8 cellular contexts compared by ENCODE assay signal in the genomic region with DNA sequence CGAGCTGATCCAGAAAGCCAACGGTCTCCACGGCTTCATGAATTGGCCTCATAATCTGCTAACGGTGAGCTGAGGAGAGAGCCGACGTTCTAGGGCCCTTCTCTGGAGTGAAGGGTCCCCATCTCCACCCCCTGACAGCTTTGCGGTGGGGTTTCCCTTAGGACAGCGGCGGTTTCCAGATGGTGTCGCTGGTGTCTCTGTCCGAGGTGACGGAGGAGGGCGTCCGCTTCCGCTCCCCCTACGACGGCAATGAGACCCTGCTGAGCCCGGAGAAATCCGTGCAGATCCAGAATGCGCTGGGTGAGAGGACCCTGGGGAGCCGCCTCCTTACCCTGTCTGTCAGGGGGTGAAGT. TPM values are rescaled to one million over a fixed set of nuclear protein-coding genes. Genes with fewer than 3 reads are reported as not detected.
DNase-seq lines count a peak whose midpoint lies in the region; ATAC-seq and TF ChIP-seq lines count a peak whose summit lies in the region.

No MANE protein-coding gene starts in this region.

- POLR2A ChIA-PET in Panc1 (lab: Charles Lee): no interaction called here

- H3K4me1 ChIP-seq in Panc1 (ENCODE audit: control insufficient read depth, insufficient read depth, low read length): no peaks in the 10 kb centered on the region; the same call in none of the 2 replicates
- H3K4me1 ChIP-seq in mesendoderm (ENCODE audit: control insufficient read depth, low read depth, low read length): no peaks in the 10 kb centered on the region
- H3K4me1 ChIP-seq in upper lobe of left lung: peaks cover 10 to 15% (median 12%) of the 10 kb centered on the region in 4 donors

- in situ Hi-C loops in Panc1 (cut with HindIII; ENCODE audit: low pct_unique_long_range_greater_than_20kb, low sequenced_read_pairs): no loop called here

- TF ChIP-seq CTCF in Panc1 (IDR thresholded peaks at IDR 0.05) (no peak; the same call in 1 of the 2 replicates), coronary artery (IDR thresholded peaks at IDR 0.05) (no peak), upper lobe of left lung (IDR thresholded peaks at IDR 0.05) (peak in 1 of 6 experiments; percentile 4)

- no peak overlapping the region for H3K18ac ChIP-seq in mesendoderm (ENCODE audit: low read length)

- H3K4ac ChIP-seq in mesendoderm (ENCODE audit: low read depth, low read length): no peak overlapping the region

- H4K5ac ChIP-seq in mesendoderm (ENCODE audit: low read length): no peak overlapping the region

- ATAC-seq in HG02759 (IDR thresholded peaks at IDR 0.05; ENCODE audit: unreplicated experiment): peak; percentile 35
- peak; percentile 47 for ATAC-seq in Panc1
- ATAC-seq in upper lobe of left lung (ENCODE audit: low FRiP score in 2 of 2): peak; percentile 18 to 34

- H3K23ac ChIP-seq in mesendoderm (ENCODE audit: low read length): no peak overlapping the region

- no peaks in the 10 kb centered on the region for H3K79me2 ChIP-seq in mesendoderm (ENCODE audit: control insufficient read depth, insufficient read depth, low read length)

- no CpG with 5 or more reads among the region's 21 CpGs for WGBS in mesendoderm (ENCODE audit: extremely low coverage, insufficient coverage, low lambda C conversion rate)
- 9 to 18% methylated on average over 7 to 20 of the region's 21 CpGs for WGBS in upper lobe of left lung, 2 donors

- H2AK5ac ChIP-seq in mesendoderm (ENCODE audit: low read length): no peak overlapping the region

- H3K27ac ChIP-seq in Panc1 (ENCODE audit: low read length) (peak overlapping the region; percentile 83), coronary artery (no peak overlapping the region), mesendoderm (ENCODE audit: low read depth, low read length) (no peak overlapping the region), upper lobe of left lung (peak overlapping the region in 1 of 4 donors; percentile 52)

- peak in 2 of 3 experiments; percentile 68 to 72 for DNase-seq in NCI-H1417 (lab: John Stamatoyannopoulos, UW)
- DNase-seq in NCI-H1417 treated with DMSO at 0.1 percent for 48 hours (lab: John Stamatoyannopoulos, UW): no peak
- no peak for DNase-seq in Panc1 (ENCODE audit: low read depth, low spot score)
- no peak for DNase-seq in coronary artery (ENCODE audit: low spot score)
- DNase-seq in mesendoderm: peak; percentile 77
- no peak for DNase-seq in upper lobe of left lung
- DNase-seq in cortex of kidney (lab: John Stamatoyannopoulos, UW): no peak

- peak overlapping the region; percentile 81 to 83 for H3K4me3 ChIP-seq in Panc1 (ENCODE audit: low read depth in 2 of 2, low read length in 2 of 2)
- peak overlapping the region; percentile 86 for H3K4me3 ChIP-seq in coronary artery
- peak overlapping the region; percentile 47 for H3K4me3 ChIP-seq in mesendoderm (ENCODE audit: low read length)
- peak overlapping the region; percentile 58 to 90 (median 68) for H3K4me3 ChIP-seq in upper lobe of left lung

- CTCF ChIA-PET in Panc1 (lab: Charles Lee): interaction anchor here (0.6 to 1.9 kb wide), 2 partner anchors 16 to 54 kb away, joined by 6 to 10 read pairs; partner anchors contain the start of gene DNM2

- peak overlapping the region; percentile 83 for H3K9ac ChIP-seq in mesendoderm (ENCODE audit: low read length)

- H3K27me3 ChIP-seq in Panc1 (ENCODE audit: control insufficient read depth, insufficient read depth, low read length) (no peaks in the 10 kb centered on the region), mesendoderm (ENCODE audit: insufficient read depth, low read length, poor library complexity) (no peaks in the 10 kb centered on the region), upper lobe of left lung (no peaks in the 10 kb centered on the region)

- peak overlapping the region; percentile 71 for H3K4me2 ChIP-seq in mesendoderm (ENCODE audit: low read length)

- H3K36me3 ChIP-seq in Panc1 (ENCODE audit: control insufficient read depth, insufficient read depth, low read length) (no peaks in the 10 kb centered on the region; the same call in 1 of the 2 replicates), mesendoderm (ENCODE audit: control insufficient read depth, insufficient read depth, low read length) (no peaks in the 10 kb centered on the region), upper lobe of left lung (peaks cover 0 to 4% (median 0%) of the 10 kb centered on the region in 4 donors)

- H3K79me1 ChIP-seq in mesendoderm (ENCODE audit: low read length): no peaks in the 10 kb centered on the region

- no peak overlapping the region for H2BK5ac ChIP-seq in mesendoderm (ENCODE audit: low read length)

- H2BK15ac ChIP-seq in mesendoderm (replicated peaks; ENCODE audit: low read depth): no peak overlapping the region

- no peak overlapping the region for H4K8ac ChIP-seq in mesendoderm (ENCODE audit: low read depth, low read length)

- H3K56ac ChIP-seq in mesendoderm (ENCODE audit: low read length): peak overlapping the region; percentile 83

- H3K9me3 ChIP-seq in Panc1 (ENCODE audit: control insufficient read depth, insufficient read depth, low read depth, low read length): no peaks in the 10 kb centered on the region
- H3K9me3 ChIP-seq in upper lobe of left lung: no peaks in the 10 kb centered on the region

- no peak for TF ChIP-seq EP300 in upper lobe of left lung (IDR thresholded peaks at IDR 0.05)

- intact Hi-C loops in Panc1 (cut with micrococcal nuclease; ENCODE audit: unreplicated experiment): no loop called here

- no TSS peak for BruUV-seq in Panc1 (replicated peaks; lab: Mats Ljungman, UMichigan)

- no peak overlapping the region for H2BK120ac ChIP-seq in mesendoderm (ENCODE audit: low read depth, low read length)

- TF ChIP-seq POLR2A in upper lobe of left lung (IDR thresholded peaks at IDR 0.05): no peak

RNA-seq across cellular contexts. Expression of gene QTRT1, which starts 0.7 kb away (rescaled TPM):
- total RNA-seq in Panc1 (2021; ENCODE audit: unreplicated experiment) (69.9 TPM), upper lobe of left lung (10 to 100 TPM; 11.0 to 85.9 (median 32.5) TPM)
- polyA plus RNA-seq in Panc1 (2012; ENCODE audit: insufficient read length): 67.0 TPM
- 29.5 TPM for polyA plus RNA-seq in mesendoderm (2013, experiment 1 of 2)
- 28.5 TPM for polyA plus RNA-seq in mesendoderm (2013, experiment 2 of 2)

RNA-seq across cellular contexts. Expression of gene DNM2, which starts 15.9 kb away (rescaled TPM):
- total RNA-seq in Panc1 (2021; ENCODE audit: unreplicated experiment): 125 TPM
- polyA plus RNA-seq in Panc1 (2012; ENCODE audit: insufficient read length): 163 TPM
- 61.4 TPM for polyA plus RNA-seq in mesendoderm (2013, experiment 1 of 2)
- polyA plus RNA-seq in mesendoderm (2013, experiment 2 of 2): 60.6 TPM
- 100 to 1,000 TPM; 238 to 744 (median 318) TPM for total RNA-seq in upper lobe of left lung

RNA-seq across cellular contexts. Expression of gene ILF3, which starts 47.8 kb away (rescaled TPM):
- total RNA-seq in Panc1 (2021; ENCODE audit: unreplicated experiment) (365 TPM), upper lobe of left lung (100 to 1,000 TPM; 121 to 193 (median 169) TPM)
- 225 TPM for polyA plus RNA-seq in Panc1 (2012; ENCODE audit: insufficient read length)
- polyA plus RNA-seq in mesendoderm (2013, experiment 1 of 2): 413 TPM
- polyA plus RNA-seq in mesendoderm (2013, experiment 2 of 2): 408 TPM

Comparison
In these comparisons a context has a peak if more than half of its experiments do, and no peak if none do; other contexts are left out.
1. DNase-seq: peak in NCI-H1417 (2 of 3) and mesendoderm (single experiment); none in NCI-H1417 treated with DMSO at 0.1 percent for 48 hours (single experiment), Panc1 (single experiment), coronary artery (single experiment), upper lobe of left lung (0 of 2) and cortex of kidney (single experiment).
2. Peak in every context shown above with its lines, with median percentiles within 50 percentile points of each other: ATAC-seq and H3K4me3 ChIP-seq.